ENCODE assay signal across 25 cellular contexts in genomic region chr17:83036666-83037065, GRCh38.
"Had no signal": no experiment of that assay in that cellular context is flagged by ENCODE, and none has a peak within 500 bp of the region (broad histone marks: within the 10 kb centered on the region; RNA-seq: fewer than 3 reads in every experiment).

No MANE protein-coding gene starts in this region.

- DNase-seq: activated CD4-positive, alpha-beta T cell treated with anti-CD3 and anti-CD28 coated beads, Interleukin-2, amount 50 U/mL, for 1 hour; activated CD4-positive, CD25-positive, alpha-beta regulatory T cell treated with anti-CD3 and anti-CD28 coated beads, Interleukin-2, amount 50 U/mL, for 72 hours; aorta; brain microvascular endothelial cell; caudate nucleus; dermis blood vessel endothelial cell; effector CD8-positive, alpha-beta T cell; esophagus squamous epithelium; heart left ventricle; lower lobe of right lung; naive B cell; pancreas; SIG-M5; small intestine; stimulated activated CD4-positive, alpha-beta T cell treated with anti-CD3 and anti-CD28 coated beads, Interleukin-15, amount 100 ng/mL, for 24 hours; stomach; WERI-Rb-1 had no signal

- H3K4me3 ChIP-seq: esophagus squamous epithelium, gastroesophageal sphincter, heart left ventricle, lower lobe of right lung, pancreas, right lobe of liver, stomach, suprapubic skin, tibial nerve had no signal

- H3K27ac ChIP-seq: brain microvascular endothelial cell, esophagus squamous epithelium, gastroesophageal sphincter, heart left ventricle, lower lobe of right lung, pancreas, right lobe of liver, stomach, suprapubic skin, tibial nerve, WERI-Rb-1 had no signal

- H3K4me1 Mint-ChIP-seq: naive B cell; stimulated activated memory B cell treated with anti-CD40 and anti-IgM and Interleukin-4, amounts not matched to agents 10 μg/mL and 1 μg/mL and 100 μg/mL, for 72 hours had no signal

- H3K27me3 Mint-ChIP-seq: naive B cell; stimulated activated memory B cell treated with anti-CD40 and anti-IgM and Interleukin-4, amounts not matched to agents 10 μg/mL and 1 μg/mL and 100 μg/mL, for 72 hours had no signal

- ATAC-seq: activated naive CD4-positive, alpha-beta T cell treated with anti-CD3 and anti-CD28 coated beads, Interleukin-2, amount 50 U/mL, for 72 hours; gastroesophageal sphincter; heart left ventricle; pancreas; right lobe of liver; stimulated activated memory B cell treated with anti-CD40 and anti-IgM and Interleukin-4, amounts not matched to agents 10 μg/mL and 1 μg/mL and 100 μg/mL, for 72 hours had no signal

- H3K27me3 ChIP-seq: brain microvascular endothelial cell, esophagus squamous epithelium, gastroesophageal sphincter, heart left ventricle, pancreas, right lobe of liver, stomach, suprapubic skin, tibial nerve had no signal

- H3K9me3 ChIP-seq: pancreas, right lobe of liver had no signal

- H3K9ac ChIP-seq: SK-N-SH had no signal

- H3K4me2 ChIP-seq: SK-N-SH had no signal

- H3K27ac Mint-ChIP-seq: activated naive CD4-positive, alpha-beta T cell treated with anti-CD3 and anti-CD28 coated beads, Interleukin-2, amount 50 U/mL, for 72 hours; activated T-helper 1 cell treated with anti-CD3 and anti-CD28 coated beads, Interleukin-12 subunit alpha, Interleukin-12 subunit beta, Interleukin-2, Interleukin-4 antibody, amounts not matched to agents 30 ng/mL and 10 ng/mL and 1 ng/mL, durations not matched to agents 14 hours and 24 hours and 36 hours; naive B cell; stimulated activated memory B cell treated with anti-CD40 and anti-IgM and Interleukin-4, amounts not matched to agents 10 μg/mL and 1 μg/mL and 100 μg/mL, for 72 hours had no signal

- H3K36me3 ChIP-seq: pancreas, right lobe of liver had no signal

- H3K4me3 Mint-ChIP-seq: activated T-helper 1 cell treated with anti-CD3 and anti-CD28 coated beads, Interleukin-12 subunit alpha, Interleukin-12 subunit beta, Interleukin-2, Interleukin-4 antibody, amounts not matched to agents 30 ng/mL and 10 ng/mL and 1 ng/mL, durations not matched to agents 14 hours and 24 hours and 36 hours; naive B cell; stimulated activated memory B cell treated with anti-CD40 and anti-IgM and Interleukin-4, amounts not matched to agents 10 μg/mL and 1 μg/mL and 100 μg/mL, for 72 hours had no signal

- H3K4me1 ChIP-seq: esophagus squamous epithelium, gastroesophageal sphincter, heart left ventricle, lower lobe of right lung, pancreas, right lobe of liver, stomach, suprapubic skin, tibial nerve had no signal
